Comparison of ENCODE assay signal across 9 cellular contexts in genomic region chr12:113259499-113259953, GRCh38. TPM values are rescaled to one million over a fixed set of nuclear protein-coding genes. Genes with fewer than 3 reads are reported as not detected.
A peak's percentile ranks its signal among the peaks of the same experiment; 100 is the strongest.
DNase-seq lines count a peak whose midpoint lies in the region; ATAC-seq and TF ChIP-seq lines count a peak whose summit lies in the region.
"Had no signal": no experiment of that assay in that cellular context is flagged by ENCODE, and none has a peak within 500 bp of the region (broad histone marks: within the 10 kb centered on the region; RNA-seq: fewer than 3 reads in every experiment).

No MANE protein-coding gene starts in this region.

- H3K27ac ChIP-seq in heart left ventricle: peak overlapping the region; percentile 44 to 88 (median 74)

- H3K27me3 ChIP-seq in MG63: no peaks in the 10 kb centered on the region
- H3K27me3 ChIP-seq in heart left ventricle: no peaks in the 10 kb centered on the region

- CTCF ChIA-PET in T-cell (lab: Charles Lee): no interaction called here

- peak overlapping the region; percentile 71 to 92 for H3K27ac Mint-ChIP-seq in T-cell

- peak overlapping the region in 1 of 3 donors; percentile 29 for H3K4me3 Mint-ChIP-seq in T-cell

- ATAC-seq in T-cell (replicated peaks in 1 of 4): no peak
- ATAC-seq in heart left ventricle: peak; percentile 93 to 98 (median 96)
- no peak for ATAC-seq in HG03045 (IDR thresholded peaks at IDR 0.05; ENCODE audit: unreplicated experiment)
- ATAC-seq in HG03280 (IDR thresholded peaks at IDR 0.05; ENCODE audit: unreplicated experiment): no peak
- ATAC-seq in GM18517 (IDR thresholded peaks at IDR 0.05; ENCODE audit: unreplicated experiment): no peak

- DNase-seq in MG63 (peak; percentile 55), T-cell (no peak), heart left ventricle (peak; percentile 88 to 96 (median 91)), retina (peak; percentile 56)
- no peak for DNase-seq in activated naive CD4-positive, alpha-beta T cell treated with Interleukin-2 at 50 U/mL for 16 hours

- H3K4me3 ChIP-seq in MG63 (no peak overlapping the region), heart left ventricle (no peak overlapping the region)

- 0 to 20% (median 6%) methylated on average over 2 of the region's 2 CpGs for WGBS in heart left ventricle, 4 donors

- H3K4me1 Mint-ChIP-seq in T-cell: peaks cover 39 to 47% (median 42%) of the 10 kb centered on the region in 3 donors

- TF ChIP-seq CTCF in heart left ventricle (IDR thresholded peaks at IDR 0.05): peak in 1 of 12 donors; percentile 8

- peaks cover 10 to 61% (median 39%) of the 10 kb centered on the region in 12 donors for H3K4me1 ChIP-seq in heart left ventricle

- H3K36me3 ChIP-seq in MG63 (no peaks in the 10 kb centered on the region), heart left ventricle (peaks cover 0 to 48% (median 25%) of the 10 kb centered on the region in 9 donors)

- intact Hi-C loops in heart left ventricle (cut with DNase I): loop anchor here in 2 of 10 donors (1.0 to 5.0 kb wide), 3 partner anchors 13 to 37 kb away; partner anchors contain the start of gene TPCN1 (in 1 of the 2)

- no peaks in the 10 kb centered on the region for H3K9me3 Mint-ChIP-seq in T-cell
- H3K9me3 Mint-ChIP-seq: IgD-negative memory B cell had no signal

- TF ChIP-seq POLR2A in heart left ventricle (IDR thresholded peaks at IDR 0.05): no peak

- H3K36me3 Mint-ChIP-seq in T-cell: peaks cover 18% of the 10 kb centered on the region

- H3K27me3 Mint-ChIP-seq in T-cell: no peaks in the 10 kb centered on the region
- H3K27me3 Mint-ChIP-seq: IgD-negative memory B cell had no signal

- no peaks in the 10 kb centered on the region for H3K9me3 ChIP-seq in MG63
- peaks cover 0 to under 1% (median 0%) of the 10 kb centered on the region in 12 donors for H3K9me3 ChIP-seq in heart left ventricle

- POLR2A ChIA-PET in T-cell (lab: Charles Lee): no interaction called here

RNA-seq across cellular contexts. Expression of gene TPCN1, which starts 38.3 kb away (rescaled TPM):
- total RNA-seq in MG63 (2014; rRNA removed; shearing (Covaris generic); ENCODE audit: low replicate concordance): 3.9 and 5.4 TPM in 2 replicates
- total RNA-seq in T-cell (10 to 100 TPM; 58.8 to 81.6 (median 73.5) TPM), heart left ventricle (100 to 1,000 TPM in 4 of 9 donors, 10 to 100 TPM in 5; 52.1 to 136 (median 92.0) TPM)
- 10 to 100 TPM; 22.6 to 75.1 TPM for polyA plus RNA-seq in heart left ventricle

Comparison
In these comparisons a context has a peak if more than half of its experiments do, and no peak if none do; other contexts are left out.
1. DNase-seq: peak in MG63 (single experiment), heart left ventricle (5 of 5) and retina (single experiment); none in T-cell (0 of 34) and activated naive CD4-positive, alpha-beta T cell treated with Interleukin-2 at 50 U/mL for 16 hours (single experiment).
2. ATAC-seq: peak in heart left ventricle (4 of 4); none in T-cell (0 of 4), HG03045 (single experiment), HG03280 (single experiment) and GM18517 (single experiment).